In genomic region chr3:196927571-196928453, GRCh38 we compare ENCODE assay signal across 1 cellular context.
TF ChIP-seq lines count a peak whose summit lies in the region.

No MANE protein-coding gene starts in this region.

TF ChIP-seq in HepG2, 621 proteins besides CTCF, POLR2A, EP300 and RAD21:
- TF ChIP-seq ZNF615 (CRISPR knock-in tag; IDR thresholded peaks at IDR 0.05; ENCODE audit: borderline replicate concordance) = no peak
- no peak for TF ChIP-seq ZNF432 (CRISPR knock-in tag; IDR thresholded peaks at IDR 0.05; ENCODE audit: borderline replicate concordance)
- TF ChIP-seq ZMYM2 (CRISPR knock-in tag; IDR thresholded peaks at IDR 0.05) = no peak
- no peak for TF ChIP-seq RFX5 (IDR thresholded peaks at IDR 0.05; ENCODE audit: low read depth, low read length)
- no peak for TF ChIP-seq ARID4A (CRISPR knock-in tag; IDR thresholded peaks at IDR 0.05; ENCODE audit: borderline replicate concordance)
- TF ChIP-seq PLSCR1 (CRISPR knock-in tag; IDR thresholded peaks at IDR 0.05; ENCODE audit: borderline replicate concordance) = no peak
- TF ChIP-seq ZNF609 (CRISPR knock-in tag; IDR thresholded peaks at IDR 0.05; ENCODE audit: borderline replicate concordance) = no peak
- TF ChIP-seq ZNF652 (CRISPR knock-in tag; IDR thresholded peaks at IDR 0.05; ENCODE audit: borderline replicate concordance, low read depth) = no peak
